9 cellular contexts compared by ENCODE assay signal in the genomic region with DNA sequence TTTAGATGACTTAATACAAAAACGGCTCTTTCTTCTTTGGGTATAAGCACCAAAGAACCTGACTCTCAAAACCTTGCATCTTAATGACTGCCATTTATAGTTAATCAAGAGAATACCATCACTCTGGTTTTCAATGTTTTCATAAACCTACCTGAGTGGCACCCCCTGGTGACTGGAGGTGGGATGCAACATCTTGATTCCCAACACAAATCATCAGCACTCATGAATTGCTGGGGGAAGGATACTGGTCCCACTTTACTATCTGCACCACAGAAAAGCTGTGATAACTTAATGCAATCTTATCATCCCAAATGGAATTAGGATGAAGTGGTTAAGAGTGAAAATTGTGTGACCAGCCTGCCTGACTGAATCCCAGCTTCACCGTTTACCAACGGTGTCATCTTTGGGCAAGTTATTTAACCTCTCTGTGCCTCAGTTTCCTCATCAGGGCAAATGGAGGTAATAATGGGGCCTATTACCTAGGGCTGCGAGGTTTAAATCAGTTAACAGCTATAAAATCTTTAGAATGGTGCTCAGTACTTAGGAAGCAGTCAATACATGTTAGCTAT.
A peak's percentile ranks its signal among the peaks of the same experiment; 100 is the strongest.
DNase-seq lines count a peak whose midpoint lies in the region; ATAC-seq, FAIRE-seq and TF ChIP-seq lines count a peak whose summit lies in the region.
"Had no signal": no experiment of that assay in that cellular context is flagged by ENCODE, and none has a peak within 500 bp of the region (broad histone marks: within the 10 kb centered on the region; RNA-seq: fewer than 3 reads in every experiment).

No MANE protein-coding gene starts in this region.

- H3K27me3 ChIP-seq in DND-41 (ENCODE audit: insufficient read depth, low read length, poor library complexity) (no peaks in the 10 kb centered on the region), small intestine (ENCODE audit: control insufficient read depth in 2 of 2, insufficient read depth in 2 of 2, low read length in 2 of 2) (no peaks in the 10 kb centered on the region)
- H3K27me3 ChIP-seq: neutrophil had no signal

- WGBS in small intestine, 3 donors = 85 to 92% (median 91%) methylated on average over 4 of the region's 4 CpGs

- H3K4me3 ChIP-seq in DND-41 (ENCODE audit: low read depth in 1 of 2, low read length in 2 of 2) (no peak overlapping the region), fibroblast of villous mesenchyme (ENCODE audit: low read depth, low read length) (no peak overlapping the region), small intestine (ENCODE audit: low read depth in 1 of 2, low read length in 2 of 2) (no peak overlapping the region)

- H3K79me2 ChIP-seq in DND-41 (ENCODE audit: insufficient read depth, low read length) = no peaks in the 10 kb centered on the region; the same call in 1 of the 2 replicates

- H3K9me3 ChIP-seq in DND-41 (ENCODE audit: insufficient read depth, low read length, severe bottlenecking) (no peaks in the 10 kb centered on the region), small intestine (ENCODE audit: control insufficient read depth, low read depth) (no peaks in the 10 kb centered on the region)
- H3K9me3 ChIP-seq: neutrophil had no signal

- DNase-seq in DND-41 (peak; percentile 29), fibroblast of villous mesenchyme (ENCODE audit: low read depth) (no peak), NOMO-1 (lab: John Stamatoyannopoulos, UW; ENCODE audit: unreplicated experiment in 2 of 2) (no peak), SW 1271 (lab: John Stamatoyannopoulos, UW) (no peak), small intestine (no peak)
- peak; percentile 35 for DNase-seq in activated CD4-positive, alpha-beta T cell treated with anti-CD3 and anti-CD28 coated beads, Interleukin-2, amount 50 U/mL, for 1 hour
- DNase-seq in stimulated activated CD4-positive, alpha-beta T cell treated with anti-CD3 and anti-CD28 coated beads, Interleukin-4, amount 100 ng/mL, for 24 hours = peak; percentile 32

- H2AFZ ChIP-seq in DND-41 (ENCODE audit: low read depth, low read length) = no peak overlapping the region

- ATAC-seq in DND-41 (ENCODE audit: insufficient read depth, low read depth) (no peak), HG02852 (IDR thresholded peaks at IDR 0.05; ENCODE audit: unreplicated experiment) (peak; percentile 24)

- H3K27ac ChIP-seq in DND-41 (ENCODE audit: low read length) (peak overlapping the region; percentile 53; the same call in 1 of the 2 replicates), small intestine (ENCODE audit: low read depth in 1 of 2, low read length in 1 of 2) (no peak overlapping the region)
- H3K27ac ChIP-seq: neutrophil had no signal

- no peak overlapping the region for H3K9ac ChIP-seq in DND-41 (ENCODE audit: low read depth, low read length)

- no peak for FAIRE-seq in small intestine (lab: Jason Lieb, UNC)

- peaks cover 30% of the 10 kb centered on the region for H3K36me3 ChIP-seq in DND-41 (ENCODE audit: insufficient read depth, low read length)
- no peaks in the 10 kb centered on the region for H3K36me3 ChIP-seq in small intestine (ENCODE audit: control insufficient read depth in 2 of 2, insufficient read depth in 2 of 2, low read length in 2 of 2)
- H3K36me3 ChIP-seq: neutrophil had no signal

- H3K4me1 ChIP-seq in DND-41 (ENCODE audit: insufficient read depth, low read length) = peaks cover 33% of the 10 kb centered on the region
- peaks cover 6 to 12% of the 10 kb centered on the region in 2 donors for H3K4me1 ChIP-seq in small intestine (ENCODE audit: control insufficient read depth in 2 of 2, insufficient read depth in 1 of 2, low read depth in 1 of 2, low read length in 1 of 2)

- no peak overlapping the region for H3K4me2 ChIP-seq in DND-41 (ENCODE audit: insufficient read depth, low read length)

- no peaks in the 10 kb centered on the region for H4K20me1 ChIP-seq in DND-41 (ENCODE audit: insufficient read depth, low read length)

- TF ChIP-seq CTCF in DND-41 (IDR thresholded peaks at IDR 0.05; ENCODE audit: borderline replicate concordance, extremely low read depth, low read length, poor library complexity, severe bottlenecking) (peak; percentile 58), fibroblast of villous mesenchyme (IDR thresholded peaks at IDR 0.05; ENCODE audit: insufficient read depth, low read depth, low read length) (peak; percentile 34)

Comparison
In these comparisons a context has a peak if more than half of its experiments do, and no peak if none do; other contexts are left out.
1. DNase-seq: peak in DND-41 (single experiment), activated CD4-positive, alpha-beta T cell treated with anti-CD3 and anti-CD28 coated beads, Interleukin-2, amount 50 U/mL, for 1 hour (single experiment) and stimulated activated CD4-positive, alpha-beta T cell treated with anti-CD3 and anti-CD28 coated beads, Interleukin-4, amount 100 ng/mL, for 24 hours (single experiment); none in fibroblast of villous mesenchyme (single experiment), NOMO-1 (0 of 2), SW 1271 (0 of 2) and small intestine (single experiment).